In genomic region chr17:17495448-17496188, GRCh38 we compare ENCODE assay signal across 8 cellular contexts. TPM values are rescaled to one million over a fixed set of nuclear protein-coding genes. Genes with fewer than 3 reads are reported as not detected.
DNase-seq lines count a peak whose midpoint lies in the region; TF ChIP-seq lines count a peak whose summit lies in the region.

No MANE protein-coding gene starts in this region.

- no peak overlapping the region for H3K27ac ChIP-seq in HUES6 (ENCODE audit: low read depth, low read length)
- H3K27ac ChIP-seq in left ventricle myocardium inferior (replicated peaks): peak overlapping the region; percentile 98
- no peak overlapping the region for H3K27ac ChIP-seq in rectal smooth muscle tissue (ENCODE audit: low read depth, low read length)

- H3K4me3 ChIP-seq in HUES6 (ENCODE audit: low read depth, low read length): peak overlapping the region; percentile 80
- peak overlapping the region; percentile 86 for H3K4me3 ChIP-seq in left ventricle myocardium inferior
- H3K4me3 ChIP-seq in rectal smooth muscle tissue (ENCODE audit: low read length): peak overlapping the region; percentile 75

- intact Hi-C loops in CD14-positive monocyte (cut with micrococcal nuclease): loop anchor here (1.0 to 5.0 kb wide), 6 partner anchors 72 to 147 kb away; partner anchors contain the start of gene PEMT (in 1 of the 2)
- intact Hi-C loops in left ventricle myocardium inferior (cut with micrococcal nuclease): loop anchor here (10.0 kb wide), 1 partner anchor 141 kb away; no protein-coding TSS in a partner anchor

- TF ChIP-seq CTCF in CD14-positive monocyte (IDR thresholded peaks at IDR 0.05) (no peak), left ventricle myocardium inferior (IDR thresholded peaks at IDR 0.05; ENCODE audit: borderline replicate concordance) (no peak)

- no peak for DNase-seq in CD14-positive monocyte (ENCODE audit: low spot score)
- peak; percentile 34 for DNase-seq in activated naive CD8-positive, alpha-beta T cell treated with anti-CD3 and anti-CD28 coated beads for 36 hours
- no peak for DNase-seq in left ventricle myocardium inferior
- no peak for DNase-seq in MV-4-11 (lab: John Stamatoyannopoulos, UW)
- no peak for DNase-seq in epidermal melanocyte (ENCODE audit: insufficient read length, low spot score)
- DNase-seq in NCI-H446 treated with DMSO at 0.1 percent for 48 hours (lab: John Stamatoyannopoulos, UW): no peak

- H3K36me3 Mint-ChIP-seq in CD14-positive monocyte: peaks cover 36 to 39% of the 10 kb centered on the region in 2 donors
- peaks cover 5% of the 10 kb centered on the region for H3K36me3 Mint-ChIP-seq in activated naive CD8-positive, alpha-beta T cell treated with anti-CD3 and anti-CD28 coated beads for 36 hours

- peaks cover 31 to 41% (median 35%) of the 10 kb centered on the region in 3 donors for H3K27me3 Mint-ChIP-seq in CD14-positive monocyte (ENCODE audit: low read depth in 3 of 3)
- H3K27me3 Mint-ChIP-seq in activated naive CD8-positive, alpha-beta T cell treated with anti-CD3 and anti-CD28 coated beads for 36 hours: peaks cover 15% of the 10 kb centered on the region

- H3K9me3 Mint-ChIP-seq in CD14-positive monocyte: peaks cover 0 to 8% (median 4%) of the 10 kb centered on the region in 7 donors
- no peaks in the 10 kb centered on the region for H3K9me3 Mint-ChIP-seq in activated naive CD8-positive, alpha-beta T cell treated with anti-CD3 and anti-CD28 coated beads for 36 hours

- H3K4me1 Mint-ChIP-seq in CD14-positive monocyte: peaks cover 20% of the 10 kb centered on the region
- H3K4me1 Mint-ChIP-seq in activated naive CD8-positive, alpha-beta T cell treated with anti-CD3 and anti-CD28 coated beads for 36 hours: peaks cover 9% of the 10 kb centered on the region

- peak overlapping the region; percentile 88 to 97 for H3K4me3 Mint-ChIP-seq in CD14-positive monocyte
- peak overlapping the region; percentile 65 for H3K4me3 Mint-ChIP-seq in activated naive CD8-positive, alpha-beta T cell treated with anti-CD3 and anti-CD28 coated beads for 36 hours

- H3K27ac Mint-ChIP-seq in CD14-positive monocyte: peak overlapping the region in 5 of 7 donors; percentile 31 to 75 (median 53)
- H3K27ac Mint-ChIP-seq in activated naive CD8-positive, alpha-beta T cell treated with anti-CD3 and anti-CD28 coated beads for 36 hours: no peak overlapping the region

- H3K9me3 ChIP-seq in HUES6 (ENCODE audit: control insufficient read depth, insufficient read depth, low read depth, low read length): no peaks in the 10 kb centered on the region
- H3K9me3 ChIP-seq in left ventricle myocardium inferior (replicated peaks): no peaks in the 10 kb centered on the region

- H3K27me3 ChIP-seq in HUES6 (ENCODE audit: control insufficient read depth, insufficient read depth, low read length) (peaks cover 24% of the 10 kb centered on the region), left ventricle myocardium inferior (ENCODE audit: low read depth) (no peaks in the 10 kb centered on the region), rectal smooth muscle tissue (ENCODE audit: control insufficient read depth, insufficient read depth, low read length) (no peaks in the 10 kb centered on the region)

- peak overlapping the region; percentile 69 for H3K9ac ChIP-seq in HUES6 (ENCODE audit: low read length)
- H3K9ac ChIP-seq in rectal smooth muscle tissue (ENCODE audit: low read length): no peak overlapping the region

- peaks cover 34% of the 10 kb centered on the region for H3K4me1 ChIP-seq in HUES6 (ENCODE audit: control insufficient read depth, insufficient read depth, low read length)
- peaks cover 63% of the 10 kb centered on the region for H3K4me1 ChIP-seq in left ventricle myocardium inferior
- H3K4me1 ChIP-seq in rectal smooth muscle tissue (ENCODE audit: control insufficient read depth, insufficient read depth, low read length): no peaks in the 10 kb centered on the region

- H3K36me3 ChIP-seq in HUES6 (ENCODE audit: control insufficient read depth, insufficient read depth, low read length): peaks cover 22% of the 10 kb centered on the region
- H3K36me3 ChIP-seq in left ventricle myocardium inferior: peaks cover 15% of the 10 kb centered on the region
- H3K36me3 ChIP-seq in rectal smooth muscle tissue (ENCODE audit: control insufficient read depth, insufficient read depth, low read length): peaks cover 8% of the 10 kb centered on the region

RNA-seq across cellular contexts. Expression of gene RASD1, which starts 0.6 kb away (rescaled TPM):
- polyA plus RNA-seq in CD14-positive monocyte: 1 to 10 TPM in 1 of 2 donors, under 1 TPM in 1; 0.88 to 1.3 TPM
- total RNA-seq in activated naive CD8-positive, alpha-beta T cell treated with anti-CD3 and anti-CD28 coated beads for 36 hours: under 1 TPM; 0.31 to 0.48 TPM
- total RNA-seq in left ventricle myocardium inferior: 25.4 TPM

RNA-seq across cellular contexts. Expression of gene MED9, which starts 18.8 kb away (rescaled TPM):
- polyA plus RNA-seq in CD14-positive monocyte: 1 to 10 TPM; 5.6 to 6.1 TPM
- total RNA-seq in activated naive CD8-positive, alpha-beta T cell treated with anti-CD3 and anti-CD28 coated beads for 36 hours: 10 to 100 TPM; 13.8 to 15.0 TPM
- 34.1 TPM for total RNA-seq in left ventricle myocardium inferior

Comparison
In these comparisons a context has a peak if more than half of its experiments do, and no peak if none do; other contexts are left out.
1. RNA of gene RASD1, which starts 0.6 kb away (total RNA-seq): 25.4 TPM in left ventricle myocardium inferior (single experiment); 0.31 to 0.48 TPM in activated naive CD8-positive, alpha-beta T cell treated with anti-CD3 and anti-CD28 coated beads for 36 hours; every median in the first group is over 10 times any median in the second.
2. Peak in every context shown above with its lines, with median percentiles within 50 percentile points of each other: H3K4me3 ChIP-seq.